Comparison of ENCODE assay signal across 28 cellular contexts in the genomic region with DNA sequence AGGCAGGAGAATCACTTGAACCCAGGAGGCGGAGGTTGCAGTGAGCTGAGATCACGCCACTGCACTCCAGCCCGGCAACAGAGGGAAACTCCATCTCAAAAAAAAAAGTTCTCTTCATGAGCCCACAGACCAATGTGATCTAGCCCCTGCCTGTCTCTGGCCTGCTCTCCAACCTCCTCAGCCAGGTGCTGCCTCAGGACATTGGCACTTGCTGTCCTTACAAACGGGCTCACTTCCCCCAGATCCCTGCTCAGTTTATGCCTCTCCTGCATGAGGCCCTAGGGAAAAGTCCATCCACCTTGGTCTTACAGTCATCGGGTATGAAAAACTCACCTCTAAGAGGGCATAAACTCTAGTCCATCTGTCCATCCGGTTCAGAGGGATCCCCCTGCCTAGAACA. TPM values are rescaled to one million over a fixed set of nuclear protein-coding genes. Genes with fewer than 3 reads are reported as not detected.
"Had no signal": no experiment of that assay in that cellular context is flagged by ENCODE, and none has a peak within 500 bp of the region (broad histone marks: within the 10 kb centered on the region; RNA-seq: fewer than 3 reads in every experiment).

No MANE protein-coding gene starts in this region.

- H3K36me3 Mint-ChIP-seq: activated CD8-positive, alpha-beta memory T cell treated with anti-CD3 and anti-CD28 coated beads, Interleukin-2, amount 10 ng/mL, durations not matched to agents 7 days and 5 days; activated naive CD4-positive, alpha-beta T cell treated with anti-CD3 and anti-CD28 coated beads, Interleukin-2, amount 10 ng/mL, durations not matched to agents 7 days and 5 days; activated naive CD8-positive, alpha-beta T cell treated with anti-CD3 and anti-CD28 coated beads for 36 hours had no signal

- H3K4me3 Mint-ChIP-seq: activated CD4-positive, alpha-beta memory T cell treated with anti-CD3 and anti-CD28 coated beads, Interleukin-2, amount 10 ng/mL, durations not matched to agents 7 days and 5 days; activated CD8-positive, alpha-beta memory T cell treated with anti-CD3 and anti-CD28 coated beads, Interleukin-2, amount 10 ng/mL, durations not matched to agents 7 days and 5 days; activated naive CD4-positive, alpha-beta T cell treated with anti-CD3 and anti-CD28 coated beads, Interleukin-2, amount 10 ng/mL, durations not matched to agents 7 days and 5 days; activated naive CD8-positive, alpha-beta T cell treated with anti-CD3 and anti-CD28 coated beads for 36 hours; brain had no signal

- ATAC-seq: activated CD8-positive, alpha-beta memory T cell treated with anti-CD3 and anti-CD28 coated beads, Interleukin-2, amount 10 ng/mL, durations not matched to agents 7 days and 5 days; K562; PC-3 had no signal

- H3K27ac ChIP-seq: WERI-Rb-1 had no signal

- H3K27ac Mint-ChIP-seq: activated CD4-positive, alpha-beta memory T cell treated with anti-CD3 and anti-CD28 coated beads, Interleukin-2, amount 10 ng/mL, durations not matched to agents 7 days and 5 days; activated CD8-positive, alpha-beta memory T cell treated with anti-CD3 and anti-CD28 coated beads, Interleukin-2, amount 10 ng/mL, durations not matched to agents 7 days and 5 days; activated naive CD4-positive, alpha-beta T cell treated with anti-CD3 and anti-CD28 coated beads, Interleukin-2, amount 10 ng/mL, durations not matched to agents 7 days and 5 days; activated naive CD8-positive, alpha-beta T cell treated with anti-CD3 and anti-CD28 coated beads for 36 hours; brain had no signal

- H3K9me3 Mint-ChIP-seq: activated CD4-positive, alpha-beta memory T cell treated with anti-CD3 and anti-CD28 coated beads, Interleukin-2, amount 10 ng/mL, durations not matched to agents 7 days and 5 days; activated naive CD8-positive, alpha-beta T cell treated with anti-CD3 and anti-CD28 coated beads for 36 hours had no signal

- DNase-seq: activated CD4-positive, alpha-beta memory T cell treated with anti-CD3 and anti-CD28 coated beads, Interleukin-2, amount 10 ng/mL, durations not matched to agents 7 days and 5 days; activated CD4-positive, alpha-beta T cell treated with anti-CD3 and anti-CD28 coated beads for 1 hour; activated CD4-positive, alpha-beta T cell treated with anti-CD3 and anti-CD28 coated beads for 48 hours; activated CD4-positive, CD25-positive, alpha-beta regulatory T cell; activated CD8-positive, alpha-beta memory T cell treated with anti-CD3 and anti-CD28 coated beads for 24 hours; activated CD8-positive, alpha-beta memory T cell treated with anti-CD3 and anti-CD28 coated beads, Interleukin-2, amount 10 ng/mL, durations not matched to agents 7 days and 5 days; activated CD8-positive, alpha-beta memory T cell treated with anti-CD3 and anti-CD28 coated beads, Interleukin-2, amount 50 U/mL, for 48 hours; activated effector memory CD4-positive, alpha-beta T cell treated with Interleukin-2 at 50 U/mL for 16 hours; activated naive CD4-positive, alpha-beta T cell treated with anti-CD3 and anti-CD28 coated beads, Interleukin-2, amount 10 ng/mL, durations not matched to agents 7 days and 5 days; activated naive CD8-positive, alpha-beta T cell treated with anti-CD3 and anti-CD28 coated beads for 36 hours; activated T-cell treated with anti-CD3 and anti-CD28 coated beads, Interleukin-2, amount 50 U/mL, for 48 hours; amygdala; central memory CD4-positive, alpha-beta T cell; NCI-H1105; NCI-H1417 treated with DMSO at 0.1 percent for 48 hours; NCI-H1694; NCI-H1930; NCI-H2081 treated with DMSO at 0.1 percent for 48 hours; NCI-H345; NCI-H524 treated with DMSO at 0.1 percent for 48 hours; NCI-H748 treated with DMSO at 0.1 percent for 48 hours; NK-92 treated with Interleukin-12 subunit alpha and Interleukin-12 subunit beta, amount 100 ng/mL, for 24 hours; PC-3; Right ventricle myocardium superior; T1000; WERI-Rb-1 had no signal

- H3K4me1 Mint-ChIP-seq: activated CD4-positive, alpha-beta memory T cell treated with anti-CD3 and anti-CD28 coated beads, Interleukin-2, amount 10 ng/mL, durations not matched to agents 7 days and 5 days; activated CD8-positive, alpha-beta memory T cell treated with anti-CD3 and anti-CD28 coated beads, Interleukin-2, amount 10 ng/mL, durations not matched to agents 7 days and 5 days; activated naive CD4-positive, alpha-beta T cell treated with anti-CD3 and anti-CD28 coated beads, Interleukin-2, amount 10 ng/mL, durations not matched to agents 7 days and 5 days; activated naive CD8-positive, alpha-beta T cell treated with anti-CD3 and anti-CD28 coated beads for 36 hours had no signal

- H3K4me3 ChIP-seq: K562 had no signal

- H3K36me3 ChIP-seq: WERI-Rb-1 had no signal

- H3K27me3 Mint-ChIP-seq: activated CD4-positive, alpha-beta memory T cell treated with anti-CD3 and anti-CD28 coated beads, Interleukin-2, amount 10 ng/mL, durations not matched to agents 7 days and 5 days; activated CD8-positive, alpha-beta memory T cell treated with anti-CD3 and anti-CD28 coated beads, Interleukin-2, amount 10 ng/mL, durations not matched to agents 7 days and 5 days; activated naive CD4-positive, alpha-beta T cell treated with anti-CD3 and anti-CD28 coated beads, Interleukin-2, amount 10 ng/mL, durations not matched to agents 7 days and 5 days; activated naive CD8-positive, alpha-beta T cell treated with anti-CD3 and anti-CD28 coated beads for 36 hours; brain had no signal

RNA-seq across cellular contexts. Expression of a gene that starts 32.5 kb away (rescaled TPM):
- polyA plus RNA-seq: K562 had no signal
